In genomic region chr13:74361274-74361673, GRCh38 we compare ENCODE assay signal across 22 cellular contexts.
DNase-seq lines count a peak whose midpoint lies in the region; ATAC-seq, FAIRE-seq and TF ChIP-seq lines count a peak whose summit lies in the region.
"Had no signal": no experiment of that assay in that cellular context is flagged by ENCODE, and none has a peak within 500 bp of the region (broad histone marks: within the 10 kb centered on the region; RNA-seq: fewer than 3 reads in every experiment).

No MANE protein-coding gene starts in this region.

- H3K9ac ChIP-seq in HepG2 (ENCODE audit: insufficient read depth, low read depth, low read length) (no peak overlapping the region), kidney (ENCODE audit: low read length in 2 of 2) (no peak overlapping the region)
- H3K9ac ChIP-seq: GM23248 had no signal

- H2AFZ ChIP-seq in HepG2 (ENCODE audit: low read length): no peak overlapping the region
- H2AFZ ChIP-seq: GM23248 had no signal

- TF ChIP-seq RAD21 in HepG2 (CRISPR knock-in tag; IDR thresholded peaks at IDR 0.05): no peak

- H3K27ac ChIP-seq in HepG2 (ENCODE audit: extremely low read length, insufficient read depth, low read length) (no peak overlapping the region), right lobe of liver (no peak overlapping the region), kidney (ENCODE audit: low read depth in 2 of 2, low read length in 2 of 2) (no peak overlapping the region)
- H3K27ac ChIP-seq: 22Rv1, A549, GM23248 had no signal

- FAIRE-seq in HepG2 (lab: Jason Lieb, UNC) (no peak), endometrium (lab: Jason Lieb, UNC) (peak; percentile 45), kidney (lab: Jason Lieb, UNC) (peak; percentile 51)
- FAIRE-seq: A549, G401.6, GM19239, H1 had no signal

- H3K79me2 ChIP-seq in HepG2 (ENCODE audit: insufficient read depth, low read length): no peaks in the 10 kb centered on the region

- CTCF ChIA-PET in HepG2 (lab: Yijun Ruan, JAX; ENCODE audit: low intra/inter-chr PET ratio, low total read pairs): no interaction called here

- no peak for TF ChIP-seq EP300 in HepG2 (IDR thresholded peaks at IDR 0.05; ENCODE audit: low read depth in 2 of 2, low read length in 2 of 2)
- TF ChIP-seq EP300 in HepG2 (CRISPR knock-in tag; IDR thresholded peaks at IDR 0.05; ENCODE audit: borderline replicate concordance): no peak

- H3K4me3 ChIP-seq in HepG2 (replicated peaks in 1 of 3; ENCODE audit: insufficient read depth in 1 of 3, low read depth in 2 of 3, low read length in 3 of 3) (no peak overlapping the region), right lobe of liver (no peak overlapping the region), kidney (ENCODE audit: low read length in 2 of 2) (no peak overlapping the region)
- H3K4me3 ChIP-seq: A549, GM23248 had no signal

- no TSS peak for BruUV-seq in HepG2 (replicated peaks; lab: Mats Ljungman, UMichigan)

- WGBS in HepG2 (ENCODE audit: low lambda C conversion rate): 24% methylated on average over 3 of the region's 3 CpGs
- 80% methylated on average over 3 of the region's 3 CpGs for WGBS in right lobe of liver (ENCODE audit: insufficient coverage, low coverage, low lambda C conversion rate, missing lambda C conversion rate)

- no peak overlapping the region for H3K4me2 ChIP-seq in HepG2 (ENCODE audit: low read depth, low read length)
- H3K4me2 ChIP-seq: A549 had no signal

- intact Hi-C loops in HepG2 (cut with micrococcal nuclease; ENCODE audit: unreplicated experiment): no loop called here
- intact Hi-C loops in right lobe of liver (cut with DNase I): no loop called here
- intact Hi-C loops in kidney (cut with DNase I): no loop called here
- intact Hi-C loops in posterior vena cava (cut with DNase I): no loop called here

- in situ Hi-C loops in HepG2 (cut with HindIII; ENCODE audit: extremely low pct_ligation_motif_present, low pct_unique_long_range_greater_than_20kb): no loop called here

- H4K20me1 ChIP-seq in HepG2 (ENCODE audit: insufficient read depth, low read length): no peaks in the 10 kb centered on the region

- H3K9me3 ChIP-seq in HepG2 (ENCODE audit: low read length) (no peaks in the 10 kb centered on the region), right lobe of liver (no peaks in the 10 kb centered on the region), kidney (ENCODE audit: control insufficient read depth in 1 of 2, low read length in 2 of 2) (no peaks in the 10 kb centered on the region)
- H3K9me3 ChIP-seq: A549 had no signal

- TF ChIP-seq CTCF in HepG2 (CRISPR knock-in tag; IDR thresholded peaks at IDR 0.05) (no peak), right lobe of liver (IDR thresholded peaks at IDR 0.05) (no peak), kidney (IDR thresholded peaks at IDR 0.05; ENCODE audit: borderline replicate concordance, extremely low read depth, insufficient read depth) (no peak)

- H3K4me1 ChIP-seq in HepG2 (ENCODE audit: insufficient read depth, low read length) (no peaks in the 10 kb centered on the region), right lobe of liver (no peaks in the 10 kb centered on the region), kidney (ENCODE audit: control insufficient read depth in 1 of 2, insufficient read depth in 1 of 2, low read depth in 1 of 2, low read length in 2 of 2) (no peaks in the 10 kb centered on the region)
- H3K4me1 ChIP-seq: A549 had no signal

- no peak for TF ChIP-seq POLR2A in HepG2 (IDR thresholded peaks at IDR 0.05; ENCODE audit: insufficient read depth in 1 of 2, low read depth in 2 of 2, low read length in 2 of 2)
- no peak for TF ChIP-seq POLR2A in right lobe of liver (IDR thresholded peaks at IDR 0.05)

- H3K36me3 ChIP-seq in HepG2 (replicated peaks in 1 of 2; ENCODE audit: control insufficient read depth in 1 of 2, insufficient read depth in 2 of 2, low read length in 2 of 2) (no peaks in the 10 kb centered on the region), right lobe of liver (no peaks in the 10 kb centered on the region), kidney (ENCODE audit: control insufficient read depth in 1 of 2, insufficient read depth in 2 of 2, low read length in 2 of 2) (no peaks in the 10 kb centered on the region)

- POLR2A ChIA-PET in HepG2 (lab: Yijun Ruan, JAX): no interaction called here

- DNase-seq in HepG2 (ENCODE audit: low spot score): no peak
- no peak for DNase-seq in right lobe of liver
- no peak for DNase-seq in kidney
- no peak for DNase-seq in inferior parietal cortex (ENCODE audit: extremely low spot score)
- no peak for DNase-seq in AG20443 (ENCODE audit: low spot score)
- DNase-seq in posterior vena cava (ENCODE audit: low spot score): no peak
- DNase-seq: ACHN; C1 segment of cervical spinal cord; Calu3; CD4-positive, alpha-beta memory T cell; COR-L47; DMS153; DND-41; GM23248; H7; HCEC 1CT had no signal

- no peaks in the 10 kb centered on the region for H3K27me3 ChIP-seq in HepG2 (ENCODE audit: control insufficient read depth in 1 of 2, insufficient read depth in 2 of 2, low read length in 2 of 2)
- H3K27me3 ChIP-seq in right lobe of liver: no peaks in the 10 kb centered on the region

- no peak for ATAC-seq in HepG2
- ATAC-seq in right lobe of liver: no peak
- ATAC-seq: A549 had no signal

TF ChIP-seq in HepG2, 621 proteins besides CTCF, POLR2A, EP300 and RAD21:
- peak; percentile 70; the same call in 1 of the 2 replicates for TF ChIP-seq RAD51 (IDR thresholded peaks at IDR 0.05; ENCODE audit: borderline replicate concordance)
- no peak for TF ChIP-seq ZSCAN22 (CRISPR knock-in tag; IDR thresholded peaks at IDR 0.05)
- no peak for TF ChIP-seq ZNF678 (CRISPR knock-in tag; IDR thresholded peaks at IDR 0.05)
- TF ChIP-seq CENPT (CRISPR knock-in tag; IDR thresholded peaks at IDR 0.05; ENCODE audit: low read depth): no peak
- no peak for TF ChIP-seq ZBTB14 (CRISPR knock-in tag; IDR thresholded peaks at IDR 0.05)
